Comparison of ENCODE assay signal across 12 cellular contexts in genomic region chr12:92556141-92556540, GRCh38.
A peak's percentile ranks its signal among the peaks of the same experiment; 100 is the strongest.
DNase-seq lines count a peak whose midpoint lies in the region; ATAC-seq and TF ChIP-seq lines count a peak whose summit lies in the region.
"Had no signal": no experiment of that assay in that cellular context is flagged by ENCODE, and none has a peak within 500 bp of the region (broad histone marks: within the 10 kb centered on the region; RNA-seq: fewer than 3 reads in every experiment).

No MANE protein-coding gene starts in this region.

- no peaks in the 10 kb centered on the region for H3K79me2 ChIP-seq in DOHH2 (ENCODE audit: control insufficient read depth, low read length)

- peaks cover 46% of the 10 kb centered on the region for H3K4me1 ChIP-seq in DOHH2 (ENCODE audit: control insufficient read depth, low read length)
- H3K4me1 ChIP-seq in Peyer's patch = peaks cover 0 to 34% (median 4%) of the 10 kb centered on the region in 4 donors

- intact Hi-C loops in activated T-helper 2 cell treated with anti-CD3 and anti-CD28 coated beads, Interferon-gamma antibody, Interleukin-2, Interleukin-4, amounts not matched to agents 10 μg/mL and 5 μg/mL and 100 μg/mL, durations not matched to agents 14 hours and 24 hours and 36 hours (cut with micrococcal nuclease) = loop anchor here (5.0 kb wide), 1 partner anchor 339 kb away; no protein-coding TSS in a partner anchor

- H3K9me2 ChIP-seq in DOHH2 (replicated peaks; ENCODE audit: control insufficient read depth, low read length) = no peaks in the 10 kb centered on the region

- H3K9me3 ChIP-seq in DOHH2 (ENCODE audit: control insufficient read depth, insufficient read depth, low read length) = no peaks in the 10 kb centered on the region
- no peaks in the 10 kb centered on the region for H3K9me3 ChIP-seq in Peyer's patch

- H3K27ac ChIP-seq in DOHH2 (ENCODE audit: low read depth, low read length) (no peak overlapping the region), Peyer's patch (peak overlapping the region in 1 of 4 donors; percentile 57)
- H3K27ac ChIP-seq: neural progenitor cell had no signal

- peak overlapping the region; percentile 64 for H3K4me3 Mint-ChIP-seq in activated T-helper 2 cell treated with anti-CD3 and anti-CD28 coated beads, Interferon-gamma antibody, Interleukin-2, Interleukin-4, amounts not matched to agents 10 μg/mL and 5 μg/mL and 100 μg/mL, durations not matched to agents 14 hours and 24 hours and 36 hours (ENCODE audit: low read depth)
- H3K4me3 Mint-ChIP-seq: neural progenitor cell, type B pancreatic cell had no signal

- no peak for TF ChIP-seq POLR2A in Peyer's patch (IDR thresholded peaks at IDR 0.05)

- TF ChIP-seq CTCF in DOHH2 (IDR thresholded peaks at IDR 0.05; ENCODE audit: low read depth, low read length, poor library complexity, severe bottlenecking) (no peak), Peyer's patch (IDR thresholded peaks at IDR 0.05) (no peak)

- H3K36me3 Mint-ChIP-seq in activated T-helper 2 cell treated with anti-CD3 and anti-CD28 coated beads, Interferon-gamma antibody, Interleukin-2, Interleukin-4, amounts not matched to agents 10 μg/mL and 5 μg/mL and 100 μg/mL, durations not matched to agents 14 hours and 24 hours and 36 hours (ENCODE audit: low read depth) = peaks cover 19% of the 10 kb centered on the region
- H3K36me3 Mint-ChIP-seq: neural progenitor cell, type B pancreatic cell had no signal

- H3K4me1 Mint-ChIP-seq in activated T-helper 2 cell treated with anti-CD3 and anti-CD28 coated beads, Interferon-gamma antibody, Interleukin-2, Interleukin-4, amounts not matched to agents 10 μg/mL and 5 μg/mL and 100 μg/mL, durations not matched to agents 14 hours and 24 hours and 36 hours (ENCODE audit: low read depth) = peaks cover 52% of the 10 kb centered on the region

- H4K20me1 ChIP-seq in DOHH2 (ENCODE audit: control insufficient read depth, insufficient read depth, low read depth, low read length) = no peaks in the 10 kb centered on the region

- ATAC-seq in GM19023 (IDR thresholded peaks at IDR 0.05; ENCODE audit: unreplicated experiment) (peak; percentile 21), HG03025 (IDR thresholded peaks at IDR 0.05; ENCODE audit: low FRiP score, unreplicated experiment) (peak; percentile 42), SK-N-SH treated with all-trans-retinoic acid at 6 μM for 48 hours (no peak)

- H3K4me2 ChIP-seq in DOHH2 (ENCODE audit: low read length) = peak overlapping the region; percentile 5; the same call in 1 of the 2 replicates
- H3K4me2 ChIP-seq: neural progenitor cell had no signal

- no peaks in the 10 kb centered on the region for H3F3A ChIP-seq in DOHH2 (ENCODE audit: control insufficient read depth, insufficient read depth)

- no peak for DNase-seq in activated T-helper 2 cell treated with anti-CD3 and anti-CD28 coated beads, Interferon-gamma antibody, Interleukin-2, Interleukin-4, amounts not matched to agents 10 μg/mL and 5 μg/mL and 100 μg/mL, durations not matched to agents 14 hours and 24 hours and 36 hours (ENCODE audit: low spot score)
- DNase-seq in Peyer's patch = no peak
- no peak for DNase-seq in HPDE6-E6E7 (ENCODE audit: extremely low spot score)
- DNase-seq in NCI-H2196 treated with DMSO at 0.1 percent for 48 hours (lab: John Stamatoyannopoulos, UW; ENCODE audit: unreplicated experiment) = no peak
- DNase-seq: DMS53, NCI-H226 had no signal

- H3K27ac Mint-ChIP-seq in activated T-helper 2 cell treated with anti-CD3 and anti-CD28 coated beads, Interferon-gamma antibody, Interleukin-2, Interleukin-4, amounts not matched to agents 10 μg/mL and 5 μg/mL and 100 μg/mL, durations not matched to agents 14 hours and 24 hours and 36 hours = peak overlapping the region; percentile 84
- H3K27ac Mint-ChIP-seq: neural progenitor cell, type B pancreatic cell had no signal

- H3K36me3 ChIP-seq in DOHH2 (ENCODE audit: control insufficient read depth, low read length) = no peaks in the 10 kb centered on the region
- H3K36me3 ChIP-seq in Peyer's patch = no peaks in the 10 kb centered on the region
- H3K36me3 ChIP-seq: neural progenitor cell had no signal

- H3K9me3 Mint-ChIP-seq in activated T-helper 2 cell treated with anti-CD3 and anti-CD28 coated beads, Interferon-gamma antibody, Interleukin-2, Interleukin-4, amounts not matched to agents 10 μg/mL and 5 μg/mL and 100 μg/mL, durations not matched to agents 14 hours and 24 hours and 36 hours = peaks cover 9% of the 10 kb centered on the region
- H3K9me3 Mint-ChIP-seq: type B pancreatic cell had no signal

- H3K27me3 ChIP-seq in DOHH2 (ENCODE audit: control insufficient read depth, low read length) (no peaks in the 10 kb centered on the region), Peyer's patch (no peaks in the 10 kb centered on the region)
- H3K27me3 ChIP-seq: neural progenitor cell had no signal

- H3K4me3 ChIP-seq in DOHH2 (ENCODE audit: low read length) (no peak overlapping the region), Peyer's patch (no peak overlapping the region)
- H3K4me3 ChIP-seq: neural progenitor cell had no signal

- no peaks in the 10 kb centered on the region for H3K27me3 Mint-ChIP-seq in activated T-helper 2 cell treated with anti-CD3 and anti-CD28 coated beads, Interferon-gamma antibody, Interleukin-2, Interleukin-4, amounts not matched to agents 10 μg/mL and 5 μg/mL and 100 μg/mL, durations not matched to agents 14 hours and 24 hours and 36 hours (ENCODE audit: low read depth)
- H3K27me3 Mint-ChIP-seq: type B pancreatic cell had no signal

TF ChIP-seq in SK-N-SH treated with all-trans-retinoic acid at 6 μM for 48 hours, 23 proteins besides CTCF, POLR2A, EP300 and RAD21:
- no peak for TF ChIP-seq SNAI2 (CRISPR knock-in tag; IDR thresholded peaks at IDR 0.05)
- TF ChIP-seq TCF4 (CRISPR knock-in tag; IDR thresholded peaks at IDR 0.05; ENCODE audit: borderline replicate concordance) = no peak
- no peak for TF ChIP-seq ARNTL (CRISPR knock-in tag; IDR thresholded peaks at IDR 0.05; ENCODE audit: borderline replicate concordance, low read depth)
- TF ChIP-seq ZNF70 (CRISPR knock-in tag; IDR thresholded peaks at IDR 0.05) = no peak
- TF ChIP-seq TOX (CRISPR knock-in tag; IDR thresholded peaks at IDR 0.05; ENCODE audit: borderline replicate concordance) = no peak
- TF ChIP-seq ZFP3 (CRISPR knock-in tag; IDR thresholded peaks at IDR 0.05) = no peak
- no peak for TF ChIP-seq POU6F1 (CRISPR knock-in tag; IDR thresholded peaks at IDR 0.05; ENCODE audit: borderline replicate concordance, low read depth)
- TF ChIP-seq TSHZ2 (CRISPR knock-in tag; IDR thresholded peaks at IDR 0.05) = no peak
